Comparison of ENCODE assay signal across 1 cellular context in genomic region chr9:86175223-86175622, GRCh38.
TF ChIP-seq lines count a peak whose summit lies in the region.

No MANE protein-coding gene starts in this region.

TF ChIP-seq in H1, 55 proteins besides CTCF, POLR2A, EP300 and RAD21:
- TF ChIP-seq EGR1 (IDR thresholded peaks at IDR 0.05; ENCODE audit: borderline replicate concordance, low read depth, low read length) (no peak), PHF8 (conservative IDR thresholded peaks at IDR 0.05; ENCODE audit: low read depth, low read length) (no peak), USF2 (IDR thresholded peaks at IDR 0.05; ENCODE audit: low read length) (no peak), CBX8 (IDR thresholded peaks at IDR 0.05; ENCODE audit: borderline replicate concordance, low read depth, low read length) (no peak), RBBP5 (IDR thresholded peaks at IDR 0.05; ENCODE audit: borderline replicate concordance, low read depth, low read length) (no peak), SP2 (IDR thresholded peaks at IDR 0.05; ENCODE audit: low read length) (no peak), SIRT6 (IDR thresholded peaks at IDR 0.05; ENCODE audit: low read length) (no peak)
